ENCODE assay signal across 1 cellular context in genomic region chr6:43771210-43771857, GRCh38.
TF ChIP-seq lines count a peak whose summit lies in the region.

No MANE protein-coding gene starts in this region.

TF ChIP-seq in WTC11, 78 proteins besides CTCF, POLR2A, EP300 and RAD21 (continued from another document):
- TF ChIP-seq ZBTB43 (CRISPR knock-in tag; IDR thresholded peaks at IDR 0.05) (peak; percentile 30; the same call in 1 of the 2 replicates), ETV6 (CRISPR knock-in tag; IDR thresholded peaks at IDR 0.05) (peak; percentile 44; the same call in 1 of the 2 replicates), CREM (CRISPR knock-in tag; IDR thresholded peaks at IDR 0.05) (no peak), ZNF232 (CRISPR knock-in tag; IDR thresholded peaks at IDR 0.05) (0 out of 2 replicates have a peak, but pooled peaks have one; percentile 4), USF2 (CRISPR knock-in tag; IDR thresholded peaks at IDR 0.05) (no peak), GTF2I (CRISPR knock-in tag; conservative IDR thresholded peaks at IDR 0.05) (no peak), HMGXB4 (CRISPR knock-in tag; IDR thresholded peaks at IDR 0.05) (peak; percentile 61), ZNF281 (CRISPR knock-in tag; IDR thresholded peaks at IDR 0.05) (peak; percentile 17; the same call in 1 of the 2 replicates), ZNF423 (CRISPR knock-in tag; IDR thresholded peaks at IDR 0.05) (no peak)
